Comparison of ENCODE assay signal across 18 cellular contexts in genomic region chr3:70049761-70050160, GRCh38. TPM values are rescaled to one million over a fixed set of nuclear protein-coding genes. Genes with fewer than 3 reads are reported as not detected.
DNase-seq lines count a peak whose midpoint lies in the region; ATAC-seq, FAIRE-seq and TF ChIP-seq lines count a peak whose summit lies in the region.
"Had no signal": no experiment of that assay in that cellular context is flagged by ENCODE, and none has a peak within 500 bp of the region (broad histone marks: within the 10 kb centered on the region; RNA-seq: fewer than 3 reads in every experiment).

No MANE protein-coding gene starts in this region.

- TF ChIP-seq CTCF in choroid plexus epithelial cell (conservative IDR thresholded peaks at IDR 0.05; ENCODE audit: low read depth, low read length) = no peak
- no peak for TF ChIP-seq CTCF in esophagus muscularis mucosa (IDR thresholded peaks at IDR 0.05)

- no peak for TF ChIP-seq EP300 in esophagus muscularis mucosa (IDR thresholded peaks at IDR 0.05)

- peaks cover 0 to 11% (median 0%) of the 10 kb centered on the region in 4 donors for H3K4me1 ChIP-seq in esophagus muscularis mucosa
- H3K4me1 ChIP-seq: left ventricle myocardium inferior, right lobe of liver had no signal

- intact Hi-C loops in esophagus muscularis mucosa (cut with DNase I) = no loop called here

- DNase-seq in EH (ENCODE audit: low read depth) (peak; percentile 9), M059J (ENCODE audit: low read depth) (peak; percentile 8), choroid plexus epithelial cell (ENCODE audit: low read depth) (peak; percentile 64), iris pigment epithelial cell (ENCODE audit: low read depth) (peak; percentile 49), esophagus muscularis mucosa (ENCODE audit: extremely low spot score) (no peak), H54 (ENCODE audit: insufficient read length, low spot score) (no peak), cerebellum (ENCODE audit: low spot score) (no peak)
- DNase-seq: activated CD4-positive, alpha-beta T cell treated with anti-CD3 and anti-CD28 coated beads, Interleukin-2, amount 10 ng/mL, durations not matched to agents 24 days and 14 days; activated effector memory CD4-positive, alpha-beta T cell treated with Interleukin-2 at 50 U/mL for 16 hours; EL; left ventricle myocardium inferior; NCI-H1694 treated with DMSO at 0.1 percent for 48 hours; NCI-H446 treated with DMSO at 0.1 percent for 48 hours; right lobe of liver; stimulated activated naive CD4-positive, alpha-beta T cell had no signal

- H3K27ac ChIP-seq in esophagus muscularis mucosa (replicated peaks in 1 of 4) = no peak overlapping the region
- H3K27ac ChIP-seq: left ventricle myocardium inferior, right lobe of liver had no signal

- H3K4me3 ChIP-seq in choroid plexus epithelial cell (ENCODE audit: low read depth, low read length) (no peak overlapping the region), esophagus muscularis mucosa (no peak overlapping the region)
- H3K4me3 ChIP-seq: left ventricle myocardium inferior, right lobe of liver had no signal

- FAIRE-seq in H54 (lab: Jason Lieb, UNC) = no peak
- FAIRE-seq: HepG2 had no signal

- 64% methylated on average over 3 of the region's 3 CpGs for WGBS in esophagus muscularis mucosa

- H3K9me3 ChIP-seq in esophagus muscularis mucosa = no peaks in the 10 kb centered on the region
- H3K9me3 ChIP-seq: left ventricle myocardium inferior, right lobe of liver had no signal

- no peak for TF ChIP-seq POLR2A in esophagus muscularis mucosa (IDR thresholded peaks at IDR 0.05; ENCODE audit: low read depth)
- no peak for TF ChIP-seq POLR2A in H54 (IDR thresholded peaks at IDR 0.05; ENCODE audit: low read depth, low read length)

- no peaks in the 10 kb centered on the region for H3K36me3 ChIP-seq in esophagus muscularis mucosa
- H3K36me3 ChIP-seq: left ventricle myocardium inferior, right lobe of liver had no signal

- no peaks in the 10 kb centered on the region for H3K27me3 ChIP-seq in esophagus muscularis mucosa
- H3K27me3 ChIP-seq: right lobe of liver had no signal

- ATAC-seq in HG03175 (IDR thresholded peaks at IDR 0.05; ENCODE audit: unreplicated experiment) = no peak
- ATAC-seq: HepG2, right lobe of liver had no signal

RNA-seq across cellular contexts. Expression of gene SAMMSON, which starts 50.2 kb away (rescaled TPM):
- not detected in 2 replicates for total RNA-seq in M059J (2014; rRNA removed; shearing (Covaris generic))
- total RNA-seq in esophagus muscularis mucosa (1 to 10 TPM; 1.5 to 4.2 (median 2.5) TPM), cerebellum (not detected)
- total RNA-seq: activated CD4-positive, alpha-beta T cell treated with anti-CD3 and anti-CD28 coated beads, Interleukin-2, amount 10 ng/mL, durations not matched to agents 24 days and 14 days; HepG2; left ventricle myocardium inferior; mucosa of gallbladder; right lobe of liver had no signal

Comparison
In these comparisons a context has a peak if more than half of its experiments do, and no peak if none do; other contexts are left out.
1. DNase-seq: peak in EH (single experiment), M059J (single experiment), choroid plexus epithelial cell (single experiment) and iris pigment epithelial cell (single experiment); none in esophagus muscularis mucosa (single experiment), H54 (single experiment) and cerebellum (single experiment).